ENCODE assay signal across 20 cellular contexts in genomic region chr6:68059894-68060293, GRCh38.
DNase-seq lines count a peak whose midpoint lies in the region; ATAC-seq, FAIRE-seq and TF ChIP-seq lines count a peak whose summit lies in the region.
"Had no signal": no experiment of that assay in that cellular context is flagged by ENCODE, and none has a peak within 500 bp of the region (broad histone marks: within the 10 kb centered on the region; RNA-seq: fewer than 3 reads in every experiment).

No MANE protein-coding gene starts in this region.

- TF ChIP-seq CTCF in SU-DHL-6 (IDR thresholded peaks at IDR 0.05; ENCODE audit: insufficient read depth, low read length, poor library complexity, severe bottlenecking) (no peak), neural crest cell (conservative IDR thresholded peaks at IDR 0.05) (no peak)

- no peaks in the 10 kb centered on the region for H4K20me1 ChIP-seq in SU-DHL-6 (ENCODE audit: low read depth, low read length)
- H4K20me1 ChIP-seq: BLaER1 treated with 17β-estradiol and CSF1 and Interleukin-3, amounts not matched to agents 10 nM and 100 nM had no signal

- H3K4me2 ChIP-seq in SU-DHL-6 (ENCODE audit: low read depth, low read length, poor library complexity, severe bottlenecking), result no peak overlapping the region
- H3K4me2 ChIP-seq: BLaER1 treated with 17β-estradiol and CSF1 and Interleukin-3, amounts not matched to agents 10 nM and 100 nM had no signal

- peaks cover 9% of the 10 kb centered on the region for H3K4me1 Mint-ChIP-seq in neural crest cell
- no peaks in the 10 kb centered on the region for H3K4me1 Mint-ChIP-seq in stimulated activated naive B cell treated with anti-CD40 and anti-IgM and Interleukin-4, amounts not matched to agents 10 μg/mL and 1 μg/mL and 100 μg/mL, for 72 hours
- H3K4me1 Mint-ChIP-seq: activated CD4-positive, alpha-beta T cell treated with anti-CD3 and anti-CD28 coated beads for 36 hours; activated naive CD8-positive, alpha-beta T cell treated with anti-CD3 and anti-CD28 coated beads, Interleukin-2, amount 50 U/mL, for 24 hours; T-helper 17 cell had no signal

- no peak for FAIRE-seq in GM12892 (lab: Jason Lieb, UNC)
- FAIRE-seq: RCC 7860 had no signal

- no peaks in the 10 kb centered on the region for H3K9me3 Mint-ChIP-seq in neural crest cell
- peaks cover 0 to 4% of the 10 kb centered on the region in 2 donors for H3K9me3 Mint-ChIP-seq in stimulated activated naive B cell treated with anti-CD40 and anti-IgM and Interleukin-4, amounts not matched to agents 10 μg/mL and 1 μg/mL and 100 μg/mL, for 72 hours
- H3K9me3 Mint-ChIP-seq: activated naive CD8-positive, alpha-beta T cell treated with anti-CD3 and anti-CD28 coated beads, Interleukin-2, amount 50 U/mL, for 24 hours; nephron had no signal

- DNase-seq in neural crest cell (ENCODE audit: low read depth, low spot score), result no peak
- DNase-seq in GM12892 (ENCODE audit: insufficient read length), result no peak
- no peak for DNase-seq in stimulated activated naive B cell treated with anti-CD40 and anti-IgM and Interleukin-4, amounts not matched to agents 10 μg/mL and 1 μg/mL and 100 μg/mL, for 72 hours
- DNase-seq: activated CD4-positive, alpha-beta T cell treated with anti-CD3 and anti-CD28 coated beads for 36 hours; activated naive CD8-positive, alpha-beta T cell treated with anti-CD3 and anti-CD28 coated beads, Interleukin-2, amount 50 U/mL, for 24 hours; activated T-cell treated with anti-CD3 and anti-CD28 coated beads for 4 hours; cortex of kidney; NCI-H1694; NCI-H526 treated with DMSO at 0.1 percent for 48 hours; stimulated activated naive CD4-positive, alpha-beta T cell treated with Interleukin-2 at 50 U/mL for 16 hours; T-helper 17 cell had no signal

- peaks cover 7% of the 10 kb centered on the region for H3K36me3 Mint-ChIP-seq in neural crest cell (ENCODE audit: low read depth)
- no peaks in the 10 kb centered on the region for H3K36me3 Mint-ChIP-seq in stimulated activated naive B cell treated with anti-CD40 and anti-IgM and Interleukin-4, amounts not matched to agents 10 μg/mL and 1 μg/mL and 100 μg/mL, for 72 hours

- H3K9me3 ChIP-seq in SU-DHL-6 (ENCODE audit: insufficient read depth, low read length), result no peaks in the 10 kb centered on the region

- no peaks in the 10 kb centered on the region for H3K79me2 ChIP-seq in SU-DHL-6 (ENCODE audit: insufficient read depth, low read length)

- no peaks in the 10 kb centered on the region for H3K27me3 ChIP-seq in SU-DHL-6 (ENCODE audit: low read length)
- H3K27me3 ChIP-seq: BLaER1 treated with 17β-estradiol and CSF1 and Interleukin-3, amounts not matched to agents 10 nM and 100 nM had no signal

- H3K4me3 ChIP-seq in SU-DHL-6 (ENCODE audit: insufficient read depth, low read length, poor library complexity, severe bottlenecking), result no peak overlapping the region
- H3K4me3 ChIP-seq: BLaER1 treated with 17β-estradiol and CSF1 and Interleukin-3, amounts not matched to agents 10 nM and 100 nM had no signal

- H3K4me3 Mint-ChIP-seq in neural crest cell, result no peak overlapping the region
- no peak overlapping the region for H3K4me3 Mint-ChIP-seq in stimulated activated naive B cell treated with anti-CD40 and anti-IgM and Interleukin-4, amounts not matched to agents 10 μg/mL and 1 μg/mL and 100 μg/mL, for 72 hours
- H3K4me3 Mint-ChIP-seq: activated CD4-positive, alpha-beta T cell treated with anti-CD3 and anti-CD28 coated beads for 36 hours; activated naive CD8-positive, alpha-beta T cell treated with anti-CD3 and anti-CD28 coated beads, Interleukin-2, amount 50 U/mL, for 24 hours; T-helper 17 cell had no signal

- H3K36me3 ChIP-seq in SU-DHL-6 (ENCODE audit: low read length), result 0 out of 2 replicates have a peak, but pooled peaks cover 5% of the 10 kb centered on the region
- H3K36me3 ChIP-seq: BLaER1 treated with 17β-estradiol and CSF1 and Interleukin-3, amounts not matched to agents 10 nM and 100 nM had no signal

- ATAC-seq in GM19351 (IDR thresholded peaks at IDR 0.05; ENCODE audit: unreplicated experiment) (peak; percentile 83), HG02870 (IDR thresholded peaks at IDR 0.05; ENCODE audit: unreplicated experiment) (peak; percentile 88), GM21619 (IDR thresholded peaks at IDR 0.05; ENCODE audit: unreplicated experiment) (no peak), GM18502 (IDR thresholded peaks at IDR 0.05; ENCODE audit: poor library complexity, unreplicated experiment) (no peak)
- no peak for ATAC-seq in stimulated activated naive B cell treated with anti-CD40 and anti-IgM and Interleukin-4, amounts not matched to agents 10 μg/mL and 1 μg/mL and 100 μg/mL, for 72 hours (replicated peaks)
- ATAC-seq: activated CD4-positive, alpha-beta T cell treated with anti-CD3 and anti-CD28 coated beads for 36 hours; activated naive CD8-positive, alpha-beta T cell treated with anti-CD3 and anti-CD28 coated beads, Interleukin-2, amount 50 U/mL, for 24 hours; sciatic nerve; T-helper 17 cell had no signal

- H3K9ac ChIP-seq in SU-DHL-6 (ENCODE audit: low read length), result no peak overlapping the region
- H3K9ac ChIP-seq: BLaER1 treated with 17β-estradiol and CSF1 and Interleukin-3, amounts not matched to agents 10 nM and 100 nM had no signal

- H3K27ac ChIP-seq in SU-DHL-6 (ENCODE audit: low read depth, low read length), result no peak overlapping the region
- H3K27ac ChIP-seq: BLaER1 treated with 17β-estradiol and CSF1 and Interleukin-3, amounts not matched to agents 10 nM and 100 nM had no signal

- H3K27ac Mint-ChIP-seq in neural crest cell (ENCODE audit: unreplicated experiment), result peak overlapping the region; percentile 78
- H3K27ac Mint-ChIP-seq in stimulated activated naive B cell treated with anti-CD40 and anti-IgM and Interleukin-4, amounts not matched to agents 10 μg/mL and 1 μg/mL and 100 μg/mL, for 72 hours, result no peak overlapping the region
- H3K27ac Mint-ChIP-seq: activated CD4-positive, alpha-beta T cell treated with anti-CD3 and anti-CD28 coated beads for 36 hours; activated naive CD8-positive, alpha-beta T cell treated with anti-CD3 and anti-CD28 coated beads, Interleukin-2, amount 50 U/mL, for 24 hours; nephron; T-helper 17 cell had no signal

- H3K9me2 ChIP-seq in SU-DHL-6 (replicated peaks; ENCODE audit: insufficient read depth, low read length), result no peaks in the 10 kb centered on the region

- H3K27me3 Mint-ChIP-seq in neural crest cell (ENCODE audit: low read depth), result no peaks in the 10 kb centered on the region
- H3K27me3 Mint-ChIP-seq in stimulated activated naive B cell treated with anti-CD40 and anti-IgM and Interleukin-4, amounts not matched to agents 10 μg/mL and 1 μg/mL and 100 μg/mL, for 72 hours, result no peaks in the 10 kb centered on the region
- H3K27me3 Mint-ChIP-seq: activated CD4-positive, alpha-beta T cell treated with anti-CD3 and anti-CD28 coated beads for 36 hours; activated naive CD8-positive, alpha-beta T cell treated with anti-CD3 and anti-CD28 coated beads, Interleukin-2, amount 50 U/mL, for 24 hours; T-helper 17 cell had no signal

- H3F3A ChIP-seq in SU-DHL-6 (ENCODE audit: insufficient read depth), result no peaks in the 10 kb centered on the region

- H2AFZ ChIP-seq in SU-DHL-6 (ENCODE audit: low read depth, low read length, severe bottlenecking), result peak overlapping the region; percentile 44

- TF ChIP-seq POLR2A in GM12892 (IDR thresholded peaks at IDR 0.05; ENCODE audit: low read depth, low read length), result no peak

Comparison
In these comparisons a context has a peak if more than half of its experiments do, and no peak if none do; other contexts are left out.
1. ATAC-seq: peak in GM19351 (single experiment) and HG02870 (single experiment); none in GM21619 (single experiment), GM18502 (single experiment) and stimulated activated naive B cell treated with anti-CD40 and anti-IgM and Interleukin-4, amounts not matched to agents 10 μg/mL and 1 μg/mL and 100 μg/mL, for 72 hours (0 of 2).